12 cellular contexts compared by ENCODE assay signal in the genomic region with DNA sequence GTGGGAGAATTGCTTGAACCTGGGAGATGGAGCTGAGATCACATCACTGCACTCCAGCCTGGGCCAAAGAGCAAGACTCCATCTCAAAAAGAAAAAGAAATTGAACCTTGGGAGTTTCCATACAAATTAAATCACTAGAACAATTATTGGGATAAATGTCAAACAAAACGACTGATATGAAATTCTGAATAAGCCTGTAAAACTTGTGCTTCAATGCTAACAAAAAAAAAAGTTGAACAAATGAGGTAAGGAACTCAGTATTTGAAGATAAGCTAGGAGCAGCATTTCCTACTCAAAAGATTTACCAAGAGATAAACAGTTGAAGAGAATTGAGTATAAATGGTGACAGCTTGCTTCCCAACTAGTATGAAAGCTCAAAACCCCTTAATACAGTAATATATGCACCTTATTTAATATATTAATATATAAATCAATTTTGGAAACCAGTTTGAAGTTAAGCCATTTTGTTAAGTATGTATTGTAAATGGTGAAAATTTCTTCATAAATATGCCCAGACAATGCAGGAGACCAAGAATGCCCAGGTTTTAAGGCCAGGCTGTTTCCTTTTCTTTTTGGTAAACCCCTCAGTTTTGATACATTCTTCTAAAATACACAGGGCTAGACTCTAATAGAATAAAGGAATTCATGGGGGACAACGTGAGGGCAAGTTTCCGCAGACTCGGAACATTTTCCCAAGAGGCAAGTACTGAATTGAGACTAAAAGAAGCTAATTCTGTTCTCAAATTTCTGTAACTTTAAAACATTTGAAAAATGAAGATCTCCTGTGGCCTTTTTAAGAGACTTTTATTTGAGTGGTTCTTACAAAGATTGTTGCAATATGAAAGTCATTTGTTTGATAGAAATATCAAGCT. TPM values are rescaled to one million over a fixed set of nuclear protein-coding genes. Genes with fewer than 3 reads are reported as not detected.
DNase-seq lines count a peak whose midpoint lies in the region; ATAC-seq and TF ChIP-seq lines count a peak whose summit lies in the region.
"Had no signal": no experiment of that assay in that cellular context is flagged by ENCODE, and none has a peak within 500 bp of the region (broad histone marks: within the 10 kb centered on the region; RNA-seq: fewer than 3 reads in every experiment).

No MANE protein-coding gene starts in this region.

- CTCF ChIA-PET in Calu3 (lab: Charles Lee), result interaction anchor here (0.5 to 1.2 kb wide), 3 partner anchors 39 to 811 kb away, joined by 3 read pairs; partner anchors contain the start of gene RBM39

- H3K4me1 Mint-ChIP-seq in Calu3 (ENCODE audit: low read depth, unreplicated experiment), result peaks cover 13% of the 10 kb centered on the region
- peaks cover 67% of the 10 kb centered on the region for H3K4me1 Mint-ChIP-seq in HFFc6 (ENCODE audit: low read depth)
- peaks cover 48% of the 10 kb centered on the region for H3K4me1 Mint-ChIP-seq in activated naive CD8-positive, alpha-beta T cell treated with anti-CD3 and anti-CD28 coated beads for 36 hours
- peaks cover 32 to 37% of the 10 kb centered on the region in 2 donors for H3K4me1 Mint-ChIP-seq in natural killer cell treated with Interleukin-12 subunit alpha and Interleukin-12 subunit beta and Interleukin-15 and Interleukin-18, amount 100 ng/mL, for 72 hours (ENCODE audit: low read depth in 2 of 2)

- H3K4me3 Mint-ChIP-seq in Calu3 (ENCODE audit: low read depth, unreplicated experiment) (no peak overlapping the region), HFFc6 (peak overlapping the region; percentile 44)
- no peak overlapping the region for H3K4me3 Mint-ChIP-seq in activated naive CD8-positive, alpha-beta T cell treated with anti-CD3 and anti-CD28 coated beads for 36 hours
- H3K4me3 Mint-ChIP-seq in natural killer cell treated with Interleukin-12 subunit alpha and Interleukin-12 subunit beta and Interleukin-15 and Interleukin-18, amount 100 ng/mL, for 72 hours, result no peak overlapping the region

- intact Hi-C loops in Calu3 (cut with micrococcal nuclease; ENCODE audit: unreplicated experiment), result no loop called here

- DNase-seq in Calu3 (no peak), HFFc6 (no peak), D341Med (ENCODE audit: low spot score) (no peak)
- no peak for DNase-seq in activated naive CD8-positive, alpha-beta T cell treated with anti-CD3 and anti-CD28 coated beads for 36 hours
- DNase-seq in natural killer cell treated with Interleukin-12 subunit alpha and Interleukin-12 subunit beta and Interleukin-15 and Interleukin-18, amount 100 ng/mL, for 72 hours (ENCODE audit: low spot score), result no peak
- no peak for DNase-seq in stimulated activated CD4-positive, alpha-beta T cell treated with anti-CD3 and anti-CD28 coated beads, Interleukin-4, amount 100 ng/mL, for 24 hours
- no peak for DNase-seq in stimulated activated CD4-positive, alpha-beta T cell treated with anti-CD3 and anti-CD28 coated beads, Interleukin-2, amount 100 ng/mL, for 24 hours
- DNase-seq: activated CD4-positive, alpha-beta T cell treated with anti-CD3 and anti-CD28 coated beads, Interleukin-2, amount 50 U/mL, for 1 hour; foreskin melanocyte; Kasumi-1; NCI-H2029 treated with DMSO at 0.1 percent for 48 hours; right cardiac atrium had no signal

- ATAC-seq in natural killer cell treated with Interleukin-12 subunit alpha and Interleukin-12 subunit beta and Interleukin-15 and Interleukin-18, amount 100 ng/mL, for 72 hours, result no peak
- ATAC-seq: right cardiac atrium had no signal

- H3K27ac Mint-ChIP-seq in Calu3 (ENCODE audit: unreplicated experiment), result peak overlapping the region; percentile 86
- H3K27ac Mint-ChIP-seq in HFFc6, result peak overlapping the region; percentile 99
- peak overlapping the region; percentile 72 for H3K27ac Mint-ChIP-seq in activated naive CD8-positive, alpha-beta T cell treated with anti-CD3 and anti-CD28 coated beads for 36 hours
- H3K27ac Mint-ChIP-seq in natural killer cell treated with Interleukin-12 subunit alpha and Interleukin-12 subunit beta and Interleukin-15 and Interleukin-18, amount 100 ng/mL, for 72 hours, result peak overlapping the region; percentile 50 to 67

- BruUV-seq in Calu3 (replicated peaks; lab: Mats Ljungman, UMichigan), result no TSS peak

- TF ChIP-seq CTCF in Calu3 (IDR thresholded peaks at IDR 0.05; ENCODE audit: unreplicated experiment) (no peak), HFFc6 (IDR thresholded peaks at IDR 0.05) (no peak)

- H3K27me3 Mint-ChIP-seq in Calu3 (ENCODE audit: unreplicated experiment), result no peaks in the 10 kb centered on the region
- peaks cover 33% of the 10 kb centered on the region for H3K27me3 Mint-ChIP-seq in HFFc6 (ENCODE audit: insufficient read depth)
- no peaks in the 10 kb centered on the region for H3K27me3 Mint-ChIP-seq in activated naive CD8-positive, alpha-beta T cell treated with anti-CD3 and anti-CD28 coated beads for 36 hours
- H3K27me3 Mint-ChIP-seq in natural killer cell treated with Interleukin-12 subunit alpha and Interleukin-12 subunit beta and Interleukin-15 and Interleukin-18, amount 100 ng/mL, for 72 hours, result no peaks in the 10 kb centered on the region

- H3K36me3 Mint-ChIP-seq in Calu3 (ENCODE audit: insufficient read depth, unreplicated experiment) (peaks cover 96% of the 10 kb centered on the region), HFFc6 (ENCODE audit: low read depth) (peaks cover 60% of the 10 kb centered on the region)
- H3K36me3 Mint-ChIP-seq in activated naive CD8-positive, alpha-beta T cell treated with anti-CD3 and anti-CD28 coated beads for 36 hours, result peaks cover 58% of the 10 kb centered on the region
- peaks cover 39% of the 10 kb centered on the region for H3K36me3 Mint-ChIP-seq in natural killer cell treated with Interleukin-12 subunit alpha and Interleukin-12 subunit beta and Interleukin-15 and Interleukin-18, amount 100 ng/mL, for 72 hours

- H3K9me3 Mint-ChIP-seq in Calu3 (ENCODE audit: low read depth, unreplicated experiment), result no peaks in the 10 kb centered on the region
- peaks cover 4% of the 10 kb centered on the region; the same call in 1 of the 2 replicates for H3K9me3 Mint-ChIP-seq in HFFc6
- H3K9me3 Mint-ChIP-seq in activated naive CD8-positive, alpha-beta T cell treated with anti-CD3 and anti-CD28 coated beads for 36 hours, result no peaks in the 10 kb centered on the region
- no peaks in the 10 kb centered on the region for H3K9me3 Mint-ChIP-seq in natural killer cell treated with Interleukin-12 subunit alpha and Interleukin-12 subunit beta and Interleukin-15 and Interleukin-18, amount 100 ng/mL, for 72 hours

RNA-seq across cellular contexts. Expression of gene ROMO1, which starts 3.9 kb away (rescaled TPM):
- 230 and 267 TPM in 2 replicates for total RNA-seq in Calu3 (2022)
- total RNA-seq in HFFc6 (2021; fragmentation: NEBNext Ultra II Directional; extraction: Animal tissue kit (Norgen Biotek cat#: 25700)), result 100 to 1,000 TPM; 158 to 236 (median 195) TPM
- 100 to 1,000 TPM; 121 to 137 TPM for total RNA-seq in activated naive CD8-positive, alpha-beta T cell treated with anti-CD3 and anti-CD28 coated beads for 36 hours
- 100 to 1,000 TPM in 1 of 2 donors, 10 to 100 TPM in 1; 71.0 to 101 TPM for total RNA-seq in natural killer cell treated with Interleukin-12 subunit alpha and Interleukin-12 subunit beta and Interleukin-15 and Interleukin-18, amount 100 ng/mL, for 72 hours

RNA-seq across cellular contexts. Expression of gene NFS1, which starts 3.9 kb away (rescaled TPM):
- 44.6 and 53.0 TPM in 2 replicates for total RNA-seq in Calu3 (2022)
- total RNA-seq in HFFc6 (2021; fragmentation: NEBNext Ultra II Directional; extraction: Animal tissue kit (Norgen Biotek cat#: 25700)), result 10 to 100 TPM; 28.6 to 40.6 (median 34.6) TPM
- total RNA-seq in activated naive CD8-positive, alpha-beta T cell treated with anti-CD3 and anti-CD28 coated beads for 36 hours, result 10 to 100 TPM; 37.2 to 38.2 TPM
- 10 to 100 TPM; 27.0 to 37.4 TPM for total RNA-seq in natural killer cell treated with Interleukin-12 subunit alpha and Interleukin-12 subunit beta and Interleukin-15 and Interleukin-18, amount 100 ng/mL, for 72 hours

RNA-seq across cellular contexts. Expression of gene CPNE1, which starts 38.4 kb away (rescaled TPM):
- 458 and 505 TPM in 2 replicates for total RNA-seq in Calu3 (2022)
- 100 to 1,000 TPM; 200 to 230 (median 213) TPM for total RNA-seq in HFFc6 (2021; fragmentation: NEBNext Ultra II Directional; extraction: Animal tissue kit (Norgen Biotek cat#: 25700))
- 100 to 1,000 TPM; 290 to 304 TPM for total RNA-seq in activated naive CD8-positive, alpha-beta T cell treated with anti-CD3 and anti-CD28 coated beads for 36 hours
- 100 to 1,000 TPM; 266 to 324 TPM for total RNA-seq in natural killer cell treated with Interleukin-12 subunit alpha and Interleukin-12 subunit beta and Interleukin-15 and Interleukin-18, amount 100 ng/mL, for 72 hours

RNA-seq across cellular contexts. Expression of gene RBM12, which starts 38.4 kb away (rescaled TPM):
- total RNA-seq in Calu3 (2022), result 125 and 133 TPM in 2 replicates
- 10 to 100 TPM; 61.5 to 85.3 (median 78.7) TPM for total RNA-seq in HFFc6 (2021; fragmentation: NEBNext Ultra II Directional; extraction: Animal tissue kit (Norgen Biotek cat#: 25700))
- total RNA-seq in activated naive CD8-positive, alpha-beta T cell treated with anti-CD3 and anti-CD28 coated beads for 36 hours, result 100 to 1,000 TPM; 161 to 169 TPM
- 100 to 1,000 TPM; 125 to 143 TPM for total RNA-seq in natural killer cell treated with Interleukin-12 subunit alpha and Interleukin-12 subunit beta and Interleukin-15 and Interleukin-18, amount 100 ng/mL, for 72 hours

RNA-seq across cellular contexts. Expression of gene RBM39, which starts 39.0 kb away (rescaled TPM):
- total RNA-seq in Calu3 (2022), result 422 and 479 TPM in 2 replicates
- 100 to 1,000 TPM; 162 to 198 (median 185) TPM for total RNA-seq in HFFc6 (2021; fragmentation: NEBNext Ultra II Directional; extraction: Animal tissue kit (Norgen Biotek cat#: 25700))
- 100 to 1,000 TPM; 330 to 349 TPM for total RNA-seq in activated naive CD8-positive, alpha-beta T cell treated with anti-CD3 and anti-CD28 coated beads for 36 hours
- 100 to 1,000 TPM; 404 to 438 TPM for total RNA-seq in natural killer cell treated with Interleukin-12 subunit alpha and Interleukin-12 subunit beta and Interleukin-15 and Interleukin-18, amount 100 ng/mL, for 72 hours
